ENCODE assay signal across 3 cellular contexts in the genomic region with DNA sequence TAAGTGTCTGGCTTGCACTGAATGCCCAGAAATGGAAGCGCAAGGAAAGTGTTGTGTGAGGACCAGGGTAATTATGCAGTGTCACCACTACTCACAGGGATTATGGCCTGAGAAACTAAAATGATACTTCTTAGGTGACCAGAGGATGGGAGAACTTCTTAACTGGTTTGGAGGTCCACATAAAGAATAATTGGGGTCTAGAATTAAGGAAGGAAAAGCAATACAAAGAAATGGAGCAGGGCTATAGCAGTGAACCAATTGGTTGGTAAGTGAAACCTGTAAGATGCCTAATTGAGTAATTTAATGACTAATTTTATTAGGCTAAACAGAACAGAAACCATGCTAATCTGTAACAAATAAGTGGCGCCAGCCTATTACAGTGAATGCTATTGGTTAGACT.
TF ChIP-seq lines count a peak whose summit lies in the region.

No MANE protein-coding gene starts in this region.

TF ChIP-seq in GM12891, 5 proteins besides CTCF, POLR2A, EP300 and RAD21:
- TF ChIP-seq SPI1 (IDR thresholded peaks at IDR 0.05; ENCODE audit: low read depth, low read length) (no peak), PAX5 (IDR thresholded peaks at IDR 0.05; ENCODE audit: insufficient read depth, low read length, severe bottlenecking) (no peak), TAF1 (IDR thresholded peaks at IDR 0.05; ENCODE audit: low read depth, low read length) (no peak), POU2F2 (IDR thresholded peaks at IDR 0.05; ENCODE audit: low read depth, low read length) (no peak), POLR2AphosphoS5 (IDR thresholded peaks at IDR 0.05; ENCODE audit: low read depth, low read length) (no peak)
TF ChIP-seq in GM12891: peak in this region for 0.

TF ChIP-seq in GM12878, 131 proteins besides CTCF, POLR2A, EP300 and RAD21:
- TF ChIP-seq, protein P1, sequence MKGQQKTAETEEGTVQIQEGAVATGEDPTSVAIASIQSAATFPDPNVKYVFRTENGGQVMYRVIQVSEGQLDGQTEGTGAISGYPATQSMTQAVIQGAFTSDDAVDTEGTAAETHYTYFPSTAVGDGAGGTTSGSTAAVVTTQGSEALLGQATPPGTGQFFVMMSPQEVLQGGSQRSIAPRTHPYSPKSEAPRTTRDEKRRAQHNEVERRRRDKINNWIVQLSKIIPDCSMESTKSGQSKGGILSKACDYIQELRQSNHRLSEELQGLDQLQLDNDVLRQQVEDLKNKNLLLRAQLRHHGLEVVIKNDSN (IDR thresholded peaks at IDR 0.05; ENCODE audit: borderline replicate concordance, extremely low read length, insufficient read depth, low read depth, low read length) = no peak
- no peak for TF ChIP-seq SIN3A (IDR thresholded peaks at IDR 0.05; ENCODE audit: low read depth, low read length)
- TF ChIP-seq, protein P2, sequence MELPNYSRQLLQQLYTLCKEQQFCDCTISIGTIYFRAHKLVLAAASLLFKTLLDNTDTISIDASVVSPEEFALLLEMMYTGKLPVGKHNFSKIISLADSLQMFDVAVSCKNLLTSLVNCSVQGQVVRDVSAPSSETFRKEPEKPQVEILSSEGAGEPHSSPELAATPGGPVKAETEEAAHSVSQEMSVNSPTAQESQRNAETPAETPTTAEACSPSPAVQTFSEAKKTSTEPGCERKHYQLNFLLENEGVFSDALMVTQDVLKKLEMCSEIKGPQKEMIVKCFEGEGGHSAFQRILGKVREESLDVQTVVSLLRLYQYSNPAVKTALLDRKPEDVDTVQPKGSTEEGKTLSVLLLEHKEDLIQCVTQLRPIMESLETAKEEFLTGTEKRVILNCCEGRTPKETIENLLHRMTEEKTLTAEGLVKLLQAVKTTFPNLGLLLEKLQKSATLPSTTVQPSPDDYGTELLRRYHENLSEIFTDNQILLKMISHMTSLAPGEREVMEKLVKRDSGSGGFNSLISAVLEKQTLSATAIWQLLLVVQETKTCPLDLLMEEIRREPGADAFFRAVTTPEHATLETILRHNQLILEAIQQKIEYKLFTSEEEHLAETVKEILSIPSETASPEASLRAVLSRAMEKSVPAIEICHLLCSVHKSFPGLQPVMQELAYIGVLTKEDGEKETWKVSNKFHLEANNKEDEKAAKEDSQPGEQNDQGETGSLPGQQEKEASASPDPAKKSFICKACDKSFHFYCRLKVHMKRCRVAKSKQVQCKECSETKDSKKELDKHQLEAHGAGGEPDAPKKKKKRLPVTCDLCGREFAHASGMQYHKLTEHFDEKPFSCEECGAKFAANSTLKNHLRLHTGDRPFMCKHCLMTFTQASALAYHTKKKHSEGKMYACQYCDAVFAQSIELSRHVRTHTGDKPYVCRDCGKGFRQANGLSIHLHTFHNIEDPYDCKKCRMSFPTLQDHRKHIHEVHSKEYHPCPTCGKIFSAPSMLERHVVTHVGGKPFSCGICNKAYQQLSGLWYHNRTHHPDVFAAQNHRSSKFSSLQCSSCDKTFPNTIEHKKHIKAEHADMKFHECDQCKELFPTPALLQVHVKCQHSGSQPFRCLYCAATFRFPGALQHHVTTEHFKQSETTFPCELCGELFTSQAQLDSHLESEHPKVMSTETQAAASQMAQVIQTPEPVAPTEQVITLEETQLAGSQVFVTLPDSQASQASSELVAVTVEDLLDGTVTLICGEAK (IDR thresholded peaks at IDR 0.05; ENCODE audit: borderline replicate concordance) = no peak

TF ChIP-seq in neural cell, 6 proteins besides CTCF, POLR2A, EP300 and RAD21:
- TF ChIP-seq MXI1 (conservative IDR thresholded peaks at IDR 0.05; ENCODE audit: poor library complexity, severe bottlenecking) (no peak), SMC3 (conservative IDR thresholded peaks at IDR 0.05; ENCODE audit: poor library complexity) (no peak), EZH2 (IDR thresholded peaks at IDR 0.05; ENCODE audit: borderline replicate concordance, insufficient read depth, low read length, poor library complexity, severe bottlenecking) (no peak), POLR2AphosphoS5 (IDR thresholded peaks at IDR 0.05) (no peak), TAF1 (IDR thresholded peaks at IDR 0.05; ENCODE audit: low read depth) (no peak)
- TF ChIP-seq, protein P3, sequence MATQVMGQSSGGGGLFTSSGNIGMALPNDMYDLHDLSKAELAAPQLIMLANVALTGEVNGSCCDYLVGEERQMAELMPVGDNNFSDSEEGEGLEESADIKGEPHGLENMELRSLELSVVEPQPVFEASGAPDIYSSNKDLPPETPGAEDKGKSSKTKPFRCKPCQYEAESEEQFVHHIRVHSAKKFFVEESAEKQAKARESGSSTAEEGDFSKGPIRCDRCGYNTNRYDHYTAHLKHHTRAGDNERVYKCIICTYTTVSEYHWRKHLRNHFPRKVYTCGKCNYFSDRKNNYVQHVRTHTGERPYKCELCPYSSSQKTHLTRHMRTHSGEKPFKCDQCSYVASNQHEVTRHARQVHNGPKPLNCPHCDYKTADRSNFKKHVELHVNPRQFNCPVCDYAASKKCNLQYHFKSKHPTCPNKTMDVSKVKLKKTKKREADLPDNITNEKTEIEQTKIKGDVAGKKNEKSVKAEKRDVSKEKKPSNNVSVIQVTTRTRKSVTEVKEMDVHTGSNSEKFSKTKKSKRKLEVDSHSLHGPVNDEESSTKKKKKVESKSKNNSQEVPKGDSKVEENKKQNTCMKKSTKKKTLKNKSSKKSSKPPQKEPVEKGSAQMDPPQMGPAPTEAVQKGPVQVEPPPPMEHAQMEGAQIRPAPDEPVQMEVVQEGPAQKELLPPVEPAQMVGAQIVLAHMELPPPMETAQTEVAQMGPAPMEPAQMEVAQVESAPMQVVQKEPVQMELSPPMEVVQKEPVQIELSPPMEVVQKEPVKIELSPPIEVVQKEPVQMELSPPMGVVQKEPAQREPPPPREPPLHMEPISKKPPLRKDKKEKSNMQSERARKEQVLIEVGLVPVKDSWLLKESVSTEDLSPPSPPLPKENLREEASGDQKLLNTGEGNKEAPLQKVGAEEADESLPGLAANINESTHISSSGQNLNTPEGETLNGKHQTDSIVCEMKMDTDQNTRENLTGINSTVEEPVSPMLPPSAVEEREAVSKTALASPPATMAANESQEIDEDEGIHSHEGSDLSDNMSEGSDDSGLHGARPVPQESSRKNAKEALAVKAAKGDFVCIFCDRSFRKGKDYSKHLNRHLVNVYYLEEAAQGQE (IDR thresholded peaks at IDR 0.05; ENCODE audit: borderline replicate concordance) = no peak
